ENCODE assay signal across 8 cellular contexts in genomic region chr9:112037281-112038016, GRCh38.
A peak's percentile ranks its signal among the peaks of the same experiment; 100 is the strongest.
DNase-seq lines count a peak whose midpoint lies in the region; ATAC-seq and TF ChIP-seq lines count a peak whose summit lies in the region.

No MANE protein-coding gene starts in this region.

- H3K9me2 ChIP-seq in DOHH2 (replicated peaks; ENCODE audit: control insufficient read depth, low read length), result no peaks in the 10 kb centered on the region

- H3K36me3 ChIP-seq in DOHH2 (ENCODE audit: control insufficient read depth, low read length) (no peaks in the 10 kb centered on the region), gastroesophageal sphincter (no peaks in the 10 kb centered on the region)

- no peaks in the 10 kb centered on the region for H3K36me3 Mint-ChIP-seq in activated T-helper 17 cell treated with anti-CD3 and anti-CD28 coated beads, Interleukin-2, amount 50 U/mL, for 72 hours (ENCODE audit: low read depth)
- H3K36me3 Mint-ChIP-seq in nephron progenitor cell (ENCODE audit: low read depth), result peaks cover 55% of the 10 kb centered on the region

- peak overlapping the region; percentile 37 for H3K4me3 Mint-ChIP-seq in activated T-helper 17 cell treated with anti-CD3 and anti-CD28 coated beads, Interleukin-2, amount 50 U/mL, for 72 hours
- H3K4me3 Mint-ChIP-seq in nephron progenitor cell, result no peak overlapping the region

- H3K4me1 Mint-ChIP-seq in activated T-helper 17 cell treated with anti-CD3 and anti-CD28 coated beads, Interleukin-2, amount 50 U/mL, for 72 hours, result peaks cover 31% of the 10 kb centered on the region
- peaks cover 19% of the 10 kb centered on the region for H3K4me1 Mint-ChIP-seq in nephron progenitor cell

- H3K4me2 ChIP-seq in DOHH2 (ENCODE audit: low read length), result peak overlapping the region; percentile 74

- H4K20me1 ChIP-seq in DOHH2 (ENCODE audit: control insufficient read depth, insufficient read depth, low read depth, low read length), result no peaks in the 10 kb centered on the region

- H3K27ac ChIP-seq in DOHH2 (ENCODE audit: low read depth, low read length), result peak overlapping the region; percentile 95
- no peak overlapping the region for H3K27ac ChIP-seq in gastroesophageal sphincter

- H3F3A ChIP-seq in DOHH2 (ENCODE audit: control insufficient read depth, insufficient read depth), result peaks cover 50% of the 10 kb centered on the region

- H3K27me3 ChIP-seq in DOHH2 (ENCODE audit: control insufficient read depth, low read length) (no peaks in the 10 kb centered on the region), gastroesophageal sphincter (no peaks in the 10 kb centered on the region)

- no peaks in the 10 kb centered on the region for H3K9me3 Mint-ChIP-seq in activated T-helper 17 cell treated with anti-CD3 and anti-CD28 coated beads, Interleukin-2, amount 50 U/mL, for 72 hours
- no peaks in the 10 kb centered on the region for H3K9me3 Mint-ChIP-seq in nephron progenitor cell

- peaks cover 66% of the 10 kb centered on the region for H3K4me1 ChIP-seq in DOHH2 (ENCODE audit: control insufficient read depth, low read length)
- peaks cover 0 to 23% (median 0%) of the 10 kb centered on the region in 3 donors for H3K4me1 ChIP-seq in gastroesophageal sphincter

- TF ChIP-seq CTCF in DOHH2 (IDR thresholded peaks at IDR 0.05; ENCODE audit: low read depth, low read length, poor library complexity, severe bottlenecking) (no peak), nephron progenitor cell (IDR thresholded peaks at IDR 0.05) (no peak), gastroesophageal sphincter (IDR thresholded peaks at IDR 0.05) (no peak)

- peak; percentile 78 for DNase-seq in NOMO-1 treated with DMSO at 0.1 percent for 48 hours (lab: John Stamatoyannopoulos, UW; ENCODE audit: unreplicated experiment)
- no peak for DNase-seq in nephron progenitor cell
- DNase-seq in islet precursor cell, result no peak

- ATAC-seq in GM21723 (IDR thresholded peaks at IDR 0.05; ENCODE audit: unreplicated experiment) (peak; percentile 42), gastroesophageal sphincter (no peak), GM18519 (IDR thresholded peaks at IDR 0.05; ENCODE audit: low FRiP score, unreplicated experiment) (no peak)
- ATAC-seq in activated T-helper 17 cell treated with anti-CD3 and anti-CD28 coated beads, Interleukin-2, amount 50 U/mL, for 72 hours (replicated peaks), result peak; percentile 92

- WGBS in gastroesophageal sphincter (ENCODE audit: low coverage in 1 of 2), 2 donors, result 74% methylated on average over 2 of the region's 2 CpGs; no CpG with 5 or more reads in 1 of the 2 donors

- peaks cover 2% of the 10 kb centered on the region for H3K27me3 Mint-ChIP-seq in activated T-helper 17 cell treated with anti-CD3 and anti-CD28 coated beads, Interleukin-2, amount 50 U/mL, for 72 hours
- H3K27me3 Mint-ChIP-seq in nephron progenitor cell (ENCODE audit: low read depth, poor library complexity), result peaks cover 2% of the 10 kb centered on the region

- H3K9me3 ChIP-seq in DOHH2 (ENCODE audit: control insufficient read depth, insufficient read depth, low read length) (no peaks in the 10 kb centered on the region), gastroesophageal sphincter (no peaks in the 10 kb centered on the region)

- H3K4me3 ChIP-seq in DOHH2 (ENCODE audit: low read length) (peak overlapping the region; percentile 58), gastroesophageal sphincter (no peak overlapping the region)

- TF ChIP-seq EP300 in gastroesophageal sphincter (IDR thresholded peaks at IDR 0.05), result no peak

- TF ChIP-seq POLR2A in gastroesophageal sphincter (IDR thresholded peaks at IDR 0.05), result no peak

- peak overlapping the region; percentile 29 for H3K27ac Mint-ChIP-seq in activated T-helper 17 cell treated with anti-CD3 and anti-CD28 coated beads, Interleukin-2, amount 50 U/mL, for 72 hours
- H3K27ac Mint-ChIP-seq in nephron progenitor cell, result peak overlapping the region; percentile 57

- H3K79me2 ChIP-seq in DOHH2 (ENCODE audit: control insufficient read depth, low read length), result no peaks in the 10 kb centered on the region

Comparison
In these comparisons a context has a peak if more than half of its experiments do, and no peak if none do; other contexts are left out.
1. ATAC-seq: peak in GM21723 (single experiment) and activated T-helper 17 cell treated with anti-CD3 and anti-CD28 coated beads, Interleukin-2, amount 50 U/mL, for 72 hours (single experiment); none in gastroesophageal sphincter (single experiment) and GM18519 (single experiment).